25 cellular contexts compared by ENCODE assay signal in genomic region chr5:169785731-169786130, GRCh38.
"Had no signal": no experiment of that assay in that cellular context is flagged by ENCODE, and none has a peak within 500 bp of the region (broad histone marks: within the 10 kb centered on the region; RNA-seq: fewer than 3 reads in every experiment).

No MANE protein-coding gene starts in this region.

- H3K4me3 ChIP-seq: gastrocnemius medialis, left ventricle myocardium inferior, mucosa of descending colon, right atrium auricular region, suprapubic skin, vagina had no signal

- H3K9me3 Mint-ChIP-seq: activated CD4-positive, alpha-beta memory T cell treated with anti-CD3 and anti-CD28 coated beads, Interleukin-2, amount 10 ng/mL, durations not matched to agents 7 days and 5 days; activated naive CD8-positive, alpha-beta T cell treated with anti-CD3 and anti-CD28 coated beads, Interleukin-2, amount 10 ng/mL, durations not matched to agents 7 days and 5 days; activated T-helper 2 cell treated with anti-CD3 and anti-CD28 coated beads, Interferon-gamma antibody, Interleukin-2, Interleukin-4, amounts not matched to agents 10 μg/mL and 5 μg/mL and 100 μg/mL, durations not matched to agents 14 hours and 24 hours and 36 hours; naive B cell; neural crest cell; T-helper 2 cell treated with Interferon-gamma antibody and Interleukin-4, amounts not matched to agents 5 μg/mL and 100 μg/mL, for 36 hours; WTC11 had no signal

- H3K36me3 Mint-ChIP-seq: WTC11 had no signal

- H3K36me3 ChIP-seq: brain microvascular endothelial cell, gastrocnemius medialis, left ventricle myocardium inferior, right atrium auricular region, suprapubic skin, vagina had no signal

- H3K27me3 Mint-ChIP-seq: activated CD4-positive, alpha-beta memory T cell treated with anti-CD3 and anti-CD28 coated beads, Interleukin-2, amount 10 ng/mL, durations not matched to agents 7 days and 5 days; activated CD8-positive, alpha-beta memory T cell treated with anti-CD3 and anti-CD28 coated beads, Interleukin-2, amount 10 ng/mL, durations not matched to agents 7 days and 5 days; activated naive CD8-positive, alpha-beta T cell treated with anti-CD3 and anti-CD28 coated beads, Interleukin-2, amount 10 ng/mL, durations not matched to agents 7 days and 5 days; naive B cell had no signal

- H3K27ac Mint-ChIP-seq: activated CD4-positive, alpha-beta memory T cell treated with anti-CD3 and anti-CD28 coated beads, Interleukin-2, amount 10 ng/mL, durations not matched to agents 7 days and 5 days; activated CD8-positive, alpha-beta memory T cell treated with anti-CD3 and anti-CD28 coated beads, Interleukin-2, amount 10 ng/mL, durations not matched to agents 7 days and 5 days; activated naive CD8-positive, alpha-beta T cell treated with anti-CD3 and anti-CD28 coated beads, Interleukin-2, amount 10 ng/mL, durations not matched to agents 7 days and 5 days; activated T-helper 2 cell treated with anti-CD3 and anti-CD28 coated beads, Interferon-gamma antibody, Interleukin-2, Interleukin-4, amounts not matched to agents 10 μg/mL and 5 μg/mL and 100 μg/mL, durations not matched to agents 14 hours and 24 hours and 36 hours; progenitor cell of endocrine pancreas; WTC11 had no signal

- H3K9me3 ChIP-seq: gastrocnemius medialis, left ventricle myocardium inferior, mucosa of descending colon, right atrium auricular region, suprapubic skin, vagina had no signal

- H3K27ac ChIP-seq: brain microvascular endothelial cell, gastrocnemius medialis, left ventricle myocardium inferior, right atrium auricular region, suprapubic skin, vagina had no signal

- ATAC-seq: activated CD8-positive, alpha-beta memory T cell treated with anti-CD3 and anti-CD28 coated beads, Interleukin-2, amount 10 ng/mL, durations not matched to agents 7 days and 5 days; esophagus mucosa; gastrocnemius medialis; mucosa of descending colon; stimulated activated naive CD8-positive, alpha-beta T cell treated with anti-CD3 and anti-CD28 coated beads, Interleukin-15, Interleukin-2, amounts not matched to agents 100 U/mL and 50 U/mL, for 24 hours; WTC11 had no signal

- H3K4me1 ChIP-seq: gastrocnemius medialis, left ventricle myocardium inferior, right atrium auricular region, suprapubic skin, vagina had no signal

- H3K27me3 ChIP-seq: brain microvascular endothelial cell, gastrocnemius medialis, right atrium auricular region, suprapubic skin, vagina had no signal

- H3K4me3 Mint-ChIP-seq: activated CD4-positive, alpha-beta memory T cell treated with anti-CD3 and anti-CD28 coated beads, Interleukin-2, amount 10 ng/mL, durations not matched to agents 7 days and 5 days; activated CD8-positive, alpha-beta memory T cell treated with anti-CD3 and anti-CD28 coated beads, Interleukin-2, amount 10 ng/mL, durations not matched to agents 7 days and 5 days; activated naive CD8-positive, alpha-beta T cell treated with anti-CD3 and anti-CD28 coated beads, Interleukin-2, amount 10 ng/mL, durations not matched to agents 7 days and 5 days; naive B cell; neural crest cell; T-helper 2 cell treated with Interferon-gamma antibody and Interleukin-4, amounts not matched to agents 5 μg/mL and 100 μg/mL, for 36 hours; WTC11 had no signal

- DNase-seq: activated CD4-positive, alpha-beta memory T cell treated with anti-CD3 and anti-CD28 coated beads, Interleukin-2, amount 10 ng/mL, durations not matched to agents 7 days and 5 days; activated CD4-positive, alpha-beta T cell treated with anti-CD3 and anti-CD28 coated beads for 4 hours; activated CD8-positive, alpha-beta memory T cell treated with anti-CD3 and anti-CD28 coated beads, Interleukin-2, amount 10 ng/mL, durations not matched to agents 7 days and 5 days; activated naive CD4-positive, alpha-beta T cell treated with Interleukin-2 at 50 U/mL for 16 hours; activated naive CD8-positive, alpha-beta T cell treated with anti-CD3 and anti-CD28 coated beads, Interleukin-2, amount 10 ng/mL, durations not matched to agents 7 days and 5 days; amygdala; brain microvascular endothelial cell; cortex of kidney; gastrocnemius medialis; head of caudate nucleus; left ventricle myocardium inferior; mucosa of descending colon; naive B cell; stimulated activated CD4-positive, alpha-beta T cell treated with anti-CD3 and anti-CD28 coated beads, Interleukin-2, amount 100 ng/mL, for 24 hours; stimulated activated naive CD8-positive, alpha-beta T cell treated with anti-CD3 and anti-CD28 coated beads, Interleukin-15, Interleukin-2, amounts not matched to agents 100 U/mL and 50 U/mL, for 24 hours; trophoblast cell had no signal
